31 cellular contexts compared by ENCODE assay signal in genomic region chr1:160130939-160131338, GRCh38. TPM values are rescaled to one million over a fixed set of nuclear protein-coding genes. Genes with fewer than 3 reads are reported as not detected.
DNase-seq lines count a peak whose midpoint lies in the region; ATAC-seq, FAIRE-seq and TF ChIP-seq lines count a peak whose summit lies in the region.
"Had no signal": no experiment of that assay in that cellular context is flagged by ENCODE, and none has a peak within 500 bp of the region (broad histone marks: within the 10 kb centered on the region; RNA-seq: fewer than 3 reads in every experiment).

No MANE protein-coding gene starts in this region.

- peaks cover 3% of the 10 kb centered on the region for H3F3A ChIP-seq in neural progenitor cell (ENCODE audit: low read depth)

- no peaks in the 10 kb centered on the region for H3K9me3 Mint-ChIP-seq in neural progenitor cell
- no peaks in the 10 kb centered on the region for H3K9me3 Mint-ChIP-seq in activated naive CD8-positive, alpha-beta T cell treated with anti-CD3 and anti-CD28 coated beads, Interleukin-2, amount 50 U/mL, for 24 hours
- H3K9me3 Mint-ChIP-seq: activated naive CD4-positive, alpha-beta T cell treated with anti-CD3 and anti-CD28 coated beads for 36 hours; brain; stimulated activated naive B cell treated with anti-CD40 and anti-IgM and Interleukin-4, amounts not matched to agents 10 μg/mL and 1 μg/mL and 100 μg/mL, for 72 hours had no signal

- H3K4me2 ChIP-seq in K562 (ENCODE audit: insufficient read depth, low read length) (no peak overlapping the region), neural progenitor cell (no peak overlapping the region)

- TF ChIP-seq CTCF in HEK293 (tag by site-specific recombination; IDR thresholded peaks at IDR 0.05) (no peak), K562 (IDR thresholded peaks at IDR 0.05 in 2 of 3, conservative IDR thresholded peaks at IDR 0.05 in 1 of 3; ENCODE audit: insufficient read depth in 2 of 3, low read depth in 1 of 3, low read length in 3 of 3) (no peak), neural progenitor cell (IDR thresholded peaks at IDR 0.05) (no peak), thoracic aorta (IDR thresholded peaks at IDR 0.05) (no peak)

- ATAC-seq in K562 (no peak), thoracic aorta (ENCODE audit: insufficient number of reproducible peaks, low FRiP score, low read depth) (no peak), HG02840 (IDR thresholded peaks at IDR 0.05; ENCODE audit: low FRiP score, unreplicated experiment) (no peak)
- ATAC-seq in activated naive CD8-positive, alpha-beta T cell treated with anti-CD3 and anti-CD28 coated beads, Interleukin-2, amount 50 U/mL, for 24 hours = no peak
- ATAC-seq: activated CD8-positive, alpha-beta T cell treated with anti-CD3 and anti-CD28 coated beads, Interleukin-2, amount 10 ng/mL, durations not matched to agents 7 days and 5 days; left lung; stimulated activated naive B cell treated with anti-CD40 and anti-IgM and Interleukin-4, amounts not matched to agents 10 μg/mL and 1 μg/mL and 100 μg/mL, for 72 hours had no signal

- no peak overlapping the region for H2AFZ ChIP-seq in K562 (ENCODE audit: low read depth, low read length)
- H2AFZ ChIP-seq in neural progenitor cell (replicated peaks) = no peak overlapping the region

- no peak overlapping the region for H3K4me3 ChIP-seq in HEK293 (ENCODE audit: low read depth, low read length)
- no peak overlapping the region for H3K4me3 ChIP-seq in K562
- H3K4me3 ChIP-seq in neural progenitor cell = no peak overlapping the region
- no peak overlapping the region for H3K4me3 ChIP-seq in thoracic aorta
- H3K4me3 ChIP-seq: adrenal gland, left lung, prostate gland, skin epidermis, thyroid gland had no signal

- H3K36me3 ChIP-seq in HEK293 (ENCODE audit: control insufficient read depth in 2 of 2, insufficient read depth in 1 of 2, low read length in 2 of 2) = no peaks in the 10 kb centered on the region
- no peaks in the 10 kb centered on the region for H3K36me3 ChIP-seq in K562 (ENCODE audit: control insufficient read depth, insufficient read depth, low read length)
- H3K36me3 ChIP-seq in neural progenitor cell = peaks cover 6% of the 10 kb centered on the region
- peaks cover 69% of the 10 kb centered on the region for H3K36me3 ChIP-seq in thoracic aorta
- H3K36me3 ChIP-seq: adrenal gland, left lung, neutrophil, prostate gland, thyroid gland had no signal

- no peaks in the 10 kb centered on the region for H3K9me3 ChIP-seq in HEK293 (ENCODE audit: control insufficient read depth, insufficient read depth, low read depth, low read length)
- no peaks in the 10 kb centered on the region for H3K9me3 ChIP-seq in K562 (replicated peaks; ENCODE audit: control insufficient read depth, insufficient read depth, low read depth, low read length)
- H3K9me3 ChIP-seq in neural progenitor cell (ENCODE audit: low read depth) = no peaks in the 10 kb centered on the region
- H3K9me3 ChIP-seq in thoracic aorta = no peaks in the 10 kb centered on the region
- H3K9me3 ChIP-seq: adrenal gland, Caco-2, left lung, neutrophil, prostate gland, thyroid gland had no signal

- no peak for TF ChIP-seq RAD21 in K562 (CRISPR knock-in tag; conservative IDR thresholded peaks at IDR 0.05 in 1 of 2, IDR thresholded peaks at IDR 0.05 in 1 of 2)

- no peak for FAIRE-seq in K562 (lab: Jason Lieb, UNC)
- FAIRE-seq: G401.6, RCC 7860 had no signal

- H4K20me1 ChIP-seq in K562 (replicated peaks; ENCODE audit: control insufficient read depth, insufficient read depth, low read length) = no peaks in the 10 kb centered on the region; the same call in 1 of the 2 replicates
- H4K20me1 ChIP-seq in neural progenitor cell (ENCODE audit: low read depth) = no peaks in the 10 kb centered on the region

- H3K27me3 ChIP-seq in K562 (ENCODE audit: control insufficient read depth in 2 of 2, insufficient read depth in 2 of 2, low read length in 2 of 2) (peaks cover 29 to 72% of the 10 kb centered on the region in 2 experiments; a peak in 4 of 5 replicates), neural progenitor cell (no peaks in the 10 kb centered on the region), thoracic aorta (replicated peaks; ENCODE audit: insufficient read depth) (no peaks in the 10 kb centered on the region)
- H3K27me3 ChIP-seq: adrenal gland, left lung, neutrophil, thyroid gland had no signal

- no peaks in the 10 kb centered on the region for H3K79me2 ChIP-seq in K562 (ENCODE audit: control insufficient read depth, insufficient read depth, low read length)
- H3K79me2 ChIP-seq in neural progenitor cell (ENCODE audit: low read depth) = no peaks in the 10 kb centered on the region

- POLR2A ChIA-PET in HEK293 (lab: Yijun Ruan, JAX) (no interaction called here), K562 (lab: Yijun Ruan, JAX) (no interaction called here)

- DNase-seq in K562 (ENCODE audit: extremely low read depth in 1 of 4, low spot score in 3 of 4) (no peak), neural progenitor cell (ENCODE audit: low spot score) (no peak), thoracic aorta (ENCODE audit: low spot score) (no peak), NCI-H510A (lab: John Stamatoyannopoulos, UW) (no peak)
- no peak for DNase-seq in activated naive CD8-positive, alpha-beta T cell treated with anti-CD3 and anti-CD28 coated beads, Interleukin-2, amount 50 U/mL, for 24 hours
- DNase-seq: activated CD4-positive, alpha-beta T cell treated with anti-CD3 and anti-CD28 coated beads for 4 hours; activated CD8-positive, alpha-beta T cell treated with anti-CD3 and anti-CD28 coated beads, Interleukin-2, amount 10 ng/mL, durations not matched to agents 7 days and 5 days; activated naive CD4-positive, alpha-beta T cell treated with anti-CD3 and anti-CD28 coated beads for 36 hours; adrenal gland; C1 segment of cervical spinal cord; Caco-2; DMS79; HCEC 1CT; Kasumi-1; left lung; NCI-H1436 treated with DMSO at 0.1 percent for 48 hours; NCI-H2107; NCI-H774; stimulated activated naive B cell treated with anti-CD40 and anti-IgM and Interleukin-4, amounts not matched to agents 10 μg/mL and 1 μg/mL and 100 μg/mL, for 72 hours; SW 1271; thyroid gland had no signal

- TF ChIP-seq POLR2A in K562 (conservative IDR thresholded peaks at IDR 0.05) = no peak

- H3K9ac ChIP-seq in K562 (ENCODE audit: insufficient read depth in 1 of 2, low read depth in 2 of 2, low read length in 2 of 2) (no peak overlapping the region), neural progenitor cell (no peak overlapping the region)

- peak overlapping the region; percentile 33 for H3K27ac Mint-ChIP-seq in neural progenitor cell
- H3K27ac Mint-ChIP-seq in activated naive CD8-positive, alpha-beta T cell treated with anti-CD3 and anti-CD28 coated beads, Interleukin-2, amount 50 U/mL, for 24 hours = no peak overlapping the region
- H3K27ac Mint-ChIP-seq: activated CD8-positive, alpha-beta T cell treated with anti-CD3 and anti-CD28 coated beads, Interleukin-2, amount 10 ng/mL, durations not matched to agents 7 days and 5 days; activated naive CD4-positive, alpha-beta T cell treated with anti-CD3 and anti-CD28 coated beads for 36 hours; stimulated activated naive B cell treated with anti-CD40 and anti-IgM and Interleukin-4, amounts not matched to agents 10 μg/mL and 1 μg/mL and 100 μg/mL, for 72 hours had no signal

- no peak overlapping the region for H3K4me3 Mint-ChIP-seq in neural progenitor cell
- no peak overlapping the region for H3K4me3 Mint-ChIP-seq in activated naive CD8-positive, alpha-beta T cell treated with anti-CD3 and anti-CD28 coated beads, Interleukin-2, amount 50 U/mL, for 24 hours
- H3K4me3 Mint-ChIP-seq: activated CD8-positive, alpha-beta T cell treated with anti-CD3 and anti-CD28 coated beads, Interleukin-2, amount 10 ng/mL, durations not matched to agents 7 days and 5 days; activated naive CD4-positive, alpha-beta T cell treated with anti-CD3 and anti-CD28 coated beads for 36 hours; brain; stimulated activated naive B cell treated with anti-CD40 and anti-IgM and Interleukin-4, amounts not matched to agents 10 μg/mL and 1 μg/mL and 100 μg/mL, for 72 hours had no signal

- H3K9me1 ChIP-seq in K562 (ENCODE audit: control insufficient read depth, insufficient read depth, low read length) = no peaks in the 10 kb centered on the region

- CTCF ChIA-PET in HEK293 (lab: Yijun Ruan, JAX) (no interaction called here), K562 (lab: Yijun Ruan, JAX; ENCODE audit: low intra/inter-chr PET ratio) (no interaction called here)

- in situ Hi-C loops in K562 (cut with MboI) = no loop called here

- H3K4me1 ChIP-seq in HEK293 (ENCODE audit: control insufficient read depth, insufficient read depth, low read length) (no peaks in the 10 kb centered on the region), K562 (replicated peaks in 1 of 2; ENCODE audit: control insufficient read depth in 2 of 2, insufficient read depth in 2 of 2, low read length in 2 of 2) (no peaks in the 10 kb centered on the region; a peak in 1 of 5 replicates), neural progenitor cell (no peaks in the 10 kb centered on the region), thoracic aorta (ENCODE audit: control insufficient read depth in 1 of 2, low read depth in 2 of 2) (peaks cover 22 to 60% of the 10 kb centered on the region in 2 donors)
- H3K4me1 ChIP-seq: adrenal gland, left lung, prostate gland, thyroid gland had no signal

- TF ChIP-seq EP300 in K562 (IDR thresholded peaks at IDR 0.05; ENCODE audit: low read length) = no peak

- intact Hi-C loops in K562 (cut with micrococcal nuclease) = no loop called here

- WGBS in K562 (ENCODE audit: insufficient coverage, low coverage, missing lambda C conversion rate) = 10% methylated on average over 1 of the region's 1 CpG

- H3K27ac ChIP-seq in HEK293 (ENCODE audit: extremely low read depth, low read depth, low read length) = no peak overlapping the region
- no peak overlapping the region for H3K27ac ChIP-seq in K562 (ENCODE audit: extremely low read depth, low read depth, low read length)
- H3K27ac ChIP-seq in neural progenitor cell = no peak overlapping the region
- H3K27ac ChIP-seq in thoracic aorta = peak overlapping the region; percentile 81 to 97
- H3K27ac ChIP-seq: adrenal gland, left lung, neutrophil, prostate gland, skin epidermis, thyroid gland had no signal

- BruUV-seq in K562 (replicated peaks; lab: Mats Ljungman, UMichigan) = no TSS peak

- H3K27me3 Mint-ChIP-seq in neural progenitor cell (ENCODE audit: insufficient read depth, low read depth) = peaks cover 2% of the 10 kb centered on the region
- no peaks in the 10 kb centered on the region for H3K27me3 Mint-ChIP-seq in activated naive CD8-positive, alpha-beta T cell treated with anti-CD3 and anti-CD28 coated beads, Interleukin-2, amount 50 U/mL, for 24 hours

- H3K36me3 Mint-ChIP-seq in neural progenitor cell = peaks cover 63% of the 10 kb centered on the region
- H3K36me3 Mint-ChIP-seq in activated naive CD8-positive, alpha-beta T cell treated with anti-CD3 and anti-CD28 coated beads, Interleukin-2, amount 50 U/mL, for 24 hours (ENCODE audit: low read depth) = no peaks in the 10 kb centered on the region
- H3K36me3 Mint-ChIP-seq: stimulated activated naive B cell treated with anti-CD40 and anti-IgM and Interleukin-4, amounts not matched to agents 10 μg/mL and 1 μg/mL and 100 μg/mL, for 72 hours had no signal

- peaks cover 6% of the 10 kb centered on the region for H3K4me1 Mint-ChIP-seq in neural progenitor cell
- no peaks in the 10 kb centered on the region for H3K4me1 Mint-ChIP-seq in activated naive CD8-positive, alpha-beta T cell treated with anti-CD3 and anti-CD28 coated beads, Interleukin-2, amount 50 U/mL, for 24 hours
- H3K4me1 Mint-ChIP-seq: stimulated activated naive B cell treated with anti-CD40 and anti-IgM and Interleukin-4, amounts not matched to agents 10 μg/mL and 1 μg/mL and 100 μg/mL, for 72 hours had no signal

RNA-seq across cellular contexts. Expression of gene ATP1A2, which starts 15.4 kb away (rescaled TPM):
- total RNA-seq in K562 (2011; cell fraction: chromatin; rRNA removed; ENCODE audit: low replicate concordance) = 0.21 and 1.2 TPM in 2 replicates
- total RNA-seq in K562 (2011; cell fraction: nucleolus; rRNA removed) = 0.50 TPM in 1 of 2 replicates, not detected in the other
- total RNA-seq in K562 (2011; cell fraction: nucleoplasm; rRNA removed) = 0.44 and 0.76 TPM in 2 replicates
- not detected in 2 replicates for total RNA-seq in K562 (2014; rRNA removed)
- total RNA-seq in K562 (2014; rRNA removed; fragmentation: Illumina TruSeq; extraction: Trizol) = not detected in 2 replicates
- not detected in 2 replicates for total RNA-seq in K562 (2015; rRNA removed; fragmentation: Illumina TruSeq; extraction: Trizol)
- total RNA-seq in K562 (2021) = 0.04 and 0.09 TPM in 2 replicates
- polyA plus RNA-seq in K562 (2011; rRNA removed) = 0.11 and 0.14 TPM in 2 replicates
- 0.06 and 0.44 TPM in 2 replicates for polyA plus RNA-seq in K562 (2011; cell fraction: cytosol; rRNA removed)
- polyA plus RNA-seq in K562 (2011; cell fraction: nucleus; rRNA removed) = 0.43 and 0.55 TPM in 2 replicates
- 0.18 and 0.23 TPM in 2 replicates for polyA plus RNA-seq in K562 (2012)
- 0.04 TPM in 1 of 2 replicates, not detected in the other for polyA plus RNA-seq in K562 (2014; fragmentation: Illumina TruSeq; extraction: Trizol)
- not detected for polyA plus RNA-seq in K562 (2014; fragmentation: Nextera tagmentation; extraction: Ambion mirVana)
- polyA plus RNA-seq in K562 (2014; rRNA removed) = not detected in 2 replicates
- 0.06 and 0.07 TPM in 2 replicates for polyA minus RNA-seq in K562 (2011; rRNA and poly(A)+ RNA removed)
- not detected in 2 replicates for polyA minus RNA-seq in K562 (2011; cell fraction: cytosol; rRNA and poly(A)+ RNA removed)
- polyA minus RNA-seq in K562 (2011; cell fraction: nucleus; rRNA and poly(A)+ RNA removed) = 0.13 and 0.22 TPM in 2 replicates
- 88.6 and 154 TPM in 2 replicates for total RNA-seq in neural progenitor cell (ENCODE audit: low replicate concordance)
- total RNA-seq in thoracic aorta = 100 to 1,000 TPM in 1 of 2 donors, 10 to 100 TPM in 1; 86.0 to 146 TPM
- total RNA-seq: activated CD8-positive, alpha-beta T cell treated with anti-CD3 and anti-CD28 coated beads, Interleukin-2, amount 10 ng/mL, durations not matched to agents 7 days and 5 days; activated naive CD4-positive, alpha-beta T cell treated with anti-CD3 and anti-CD28 coated beads for 36 hours had no signal

RNA-seq across cellular contexts. Expression of gene ATP1A4, which starts 20.5 kb away (rescaled TPM):
- not detected in 2 replicates for total RNA-seq in K562 (2011; cell fraction: chromatin; rRNA removed; ENCODE audit: low replicate concordance)
- total RNA-seq in K562 (2011; cell fraction: nucleolus; rRNA removed) = not detected in 2 replicates
- total RNA-seq in K562 (2011; cell fraction: nucleoplasm; rRNA removed) = not detected in 2 replicates
- total RNA-seq in K562 (2014; rRNA removed) = not detected in 2 replicates
- not detected in 2 replicates for total RNA-seq in K562 (2014; rRNA removed; fragmentation: Illumina TruSeq; extraction: Trizol)
- not detected in 2 replicates for total RNA-seq in K562 (2015; rRNA removed; fragmentation: Illumina TruSeq; extraction: Trizol)
- not detected in 2 replicates for total RNA-seq in K562 (2021)
- polyA plus RNA-seq in K562 (2011; rRNA removed) = not detected in 2 replicates
- not detected in 2 replicates for polyA plus RNA-seq in K562 (2011; cell fraction: cytosol; rRNA removed)
- polyA plus RNA-seq in K562 (2011; cell fraction: nucleus; rRNA removed) = not detected in 2 replicates
- 0.07 TPM in 1 of 2 replicates, not detected in the other for polyA plus RNA-seq in K562 (2012)
- polyA plus RNA-seq in K562 (2014; fragmentation: Illumina TruSeq; extraction: Trizol) = not detected in 2 replicates
- polyA plus RNA-seq in K562 (2014; fragmentation: Nextera tagmentation; extraction: Ambion mirVana) = under 1 TPM in 1 of 2 experiments, not detected in 1; 0.07 TPM
- polyA plus RNA-seq in K562 (2014; rRNA removed) = not detected in 2 replicates
- not detected in 2 replicates for polyA minus RNA-seq in K562 (2011; rRNA and poly(A)+ RNA removed)
- not detected in 2 replicates for polyA minus RNA-seq in K562 (2011; cell fraction: cytosol; rRNA and poly(A)+ RNA removed)
- not detected in 2 replicates for polyA minus RNA-seq in K562 (2011; cell fraction: nucleus; rRNA and poly(A)+ RNA removed)
- total RNA-seq in neural progenitor cell (ENCODE audit: low replicate concordance) = 0.17 and 0.62 TPM in 2 replicates
- 1 to 10 TPM in 1 of 2 donors, under 1 TPM in 1; 0.68 to 1.1 TPM for total RNA-seq in thoracic aorta
- total RNA-seq: activated CD8-positive, alpha-beta T cell treated with anti-CD3 and anti-CD28 coated beads, Interleukin-2, amount 10 ng/mL, durations not matched to agents 7 days and 5 days; activated naive CD4-positive, alpha-beta T cell treated with anti-CD3 and anti-CD28 coated beads for 36 hours; Caco-2; fibroblast of lung; left lung; thyroid gland had no signal
- polyA plus RNA-seq: fibroblast of lung had no signal

RNA-seq across cellular contexts. Expression of gene IGSF8, which starts 32.5 kb away (rescaled TPM):
- 8.1 and 30.2 TPM in 2 replicates for total RNA-seq in K562 (2011; cell fraction: chromatin; rRNA removed; ENCODE audit: low replicate concordance)
- total RNA-seq in K562 (2011; cell fraction: nucleolus; rRNA removed) = 35.5 and 43.4 TPM in 2 replicates
- 16.0 and 20.1 TPM in 2 replicates for total RNA-seq in K562 (2011; cell fraction: nucleoplasm; rRNA removed)
- total RNA-seq in K562 (2014; rRNA removed) = 7.3 and 8.6 TPM in 2 replicates
- 0.93 and 1.4 TPM in 2 replicates for total RNA-seq in K562 (2014; rRNA removed; fragmentation: Illumina TruSeq; extraction: Trizol)
- 3.2 and 3.9 TPM in 2 replicates for total RNA-seq in K562 (2015; rRNA removed; fragmentation: Illumina TruSeq; extraction: Trizol)
- 11.7 and 12.5 TPM in 2 replicates for total RNA-seq in K562 (2021)
- 3.9 and 10.0 TPM in 2 replicates for polyA plus RNA-seq in K562 (2011; rRNA removed)
- 8.4 and 14.8 TPM in 2 replicates for polyA plus RNA-seq in K562 (2011; cell fraction: cytosol; rRNA removed)
- 22.5 and 32.3 TPM in 2 replicates for polyA plus RNA-seq in K562 (2011; cell fraction: nucleus; rRNA removed)
- polyA plus RNA-seq in K562 (2012) = 10.3 and 16.7 TPM in 2 replicates
- 3.1 and 5.9 TPM in 2 replicates for polyA plus RNA-seq in K562 (2014; fragmentation: Illumina TruSeq; extraction: Trizol)
- under 1 TPM; 0.32 to 0.35 TPM for polyA plus RNA-seq in K562 (2014; fragmentation: Nextera tagmentation; extraction: Ambion mirVana)
- polyA plus RNA-seq in K562 (2014; rRNA removed) = 7.1 and 7.6 TPM in 2 replicates
- 1.6 and 3.2 TPM in 2 replicates for polyA minus RNA-seq in K562 (2011; rRNA and poly(A)+ RNA removed)
- polyA minus RNA-seq in K562 (2011; cell fraction: cytosol; rRNA and poly(A)+ RNA removed) = 4.3 and 9.0 TPM in 2 replicates
- polyA minus RNA-seq in K562 (2011; cell fraction: nucleus; rRNA and poly(A)+ RNA removed) = 5.4 and 6.7 TPM in 2 replicates
- 9.4 and 23.4 TPM in 2 replicates for total RNA-seq in neural progenitor cell (ENCODE audit: low replicate concordance)
- 10 to 100 TPM; 29.6 to 40.8 TPM for total RNA-seq in thoracic aorta

RNA-seq across cellular contexts. Expression of gene KCNJ9, which starts 49.6 kb away (rescaled TPM):
- not detected in 2 replicates for total RNA-seq in K562 (2011; cell fraction: chromatin; rRNA removed; ENCODE audit: low replicate concordance)
- not detected in 2 replicates for total RNA-seq in K562 (2011; cell fraction: nucleolus; rRNA removed)
- total RNA-seq in K562 (2011; cell fraction: nucleoplasm; rRNA removed) = not detected in 2 replicates
- total RNA-seq in K562 (2014; rRNA removed) (not detected in 2 replicates), K562 (2014; rRNA removed; fragmentation: Illumina TruSeq; extraction: Trizol) (not detected in 2 replicates), K562 (2015; rRNA removed; fragmentation: Illumina TruSeq; extraction: Trizol) (not detected in 2 replicates), K562 (2021) (not detected in 2 replicates), neural progenitor cell (ENCODE audit: low replicate concordance) (0.09 TPM in 2 replicates), thoracic aorta (under 1 TPM in 1 of 2 donors, not detected in 1; 0.95 TPM)
- polyA plus RNA-seq in K562 (2011; rRNA removed) (not detected in 2 replicates), K562 (2014; fragmentation: Illumina TruSeq; extraction: Trizol) (not detected in 2 replicates), K562 (2014; fragmentation: Nextera tagmentation; extraction: Ambion mirVana) (not detected), K562 (2014; rRNA removed) (not detected in 2 replicates)
- not detected in 2 replicates for polyA plus RNA-seq in K562 (2011; cell fraction: cytosol; rRNA removed)
- not detected in 2 replicates for polyA plus RNA-seq in K562 (2011; cell fraction: nucleus; rRNA removed)
- not detected in 2 replicates for polyA plus RNA-seq in K562 (2012)
- not detected in 2 replicates for polyA minus RNA-seq in K562 (2011; rRNA and poly(A)+ RNA removed)
- not detected in 2 replicates for polyA minus RNA-seq in K562 (2011; cell fraction: cytosol; rRNA and poly(A)+ RNA removed)
- not detected in 2 replicates for polyA minus RNA-seq in K562 (2011; cell fraction: nucleus; rRNA and poly(A)+ RNA removed)
- total RNA-seq: activated CD8-positive, alpha-beta T cell treated with anti-CD3 and anti-CD28 coated beads, Interleukin-2, amount 10 ng/mL, durations not matched to agents 7 days and 5 days; activated naive CD4-positive, alpha-beta T cell treated with anti-CD3 and anti-CD28 coated beads for 36 hours; Caco-2; left lung; mesenteric fat pad; thyroid gland had no signal
- polyA plus RNA-seq: fibroblast of lung had no signal

RNA-seq across cellular contexts. Expression of gene CASQ1, which starts 59.4 kb away (rescaled TPM):
- not detected in 2 replicates for total RNA-seq in K562 (2011; cell fraction: chromatin; rRNA removed; ENCODE audit: low replicate concordance)
- total RNA-seq in K562 (2011; cell fraction: nucleolus; rRNA removed) = not detected in 2 replicates
- not detected in 2 replicates for total RNA-seq in K562 (2011; cell fraction: nucleoplasm; rRNA removed)
- not detected in 2 replicates for total RNA-seq in K562 (2014; rRNA removed)
- not detected in 2 replicates for total RNA-seq in K562 (2014; rRNA removed; fragmentation: Illumina TruSeq; extraction: Trizol)
- not detected in 2 replicates for total RNA-seq in K562 (2015; rRNA removed; fragmentation: Illumina TruSeq; extraction: Trizol)
- total RNA-seq in K562 (2021) = not detected in 2 replicates
- not detected in 2 replicates for polyA plus RNA-seq in K562 (2011; rRNA removed)
- not detected in 2 replicates for polyA plus RNA-seq in K562 (2011; cell fraction: cytosol; rRNA removed)
- polyA plus RNA-seq in K562 (2011; cell fraction: nucleus; rRNA removed) = not detected in 2 replicates
- 0.08 and 0.39 TPM in 2 replicates for polyA plus RNA-seq in K562 (2012)
- not detected in 2 replicates for polyA plus RNA-seq in K562 (2014; fragmentation: Illumina TruSeq; extraction: Trizol)
- polyA plus RNA-seq in K562 (2014; fragmentation: Nextera tagmentation; extraction: Ambion mirVana) = not detected
- not detected in 2 replicates for polyA plus RNA-seq in K562 (2014; rRNA removed)
- polyA minus RNA-seq in K562 (2011; rRNA and poly(A)+ RNA removed) = not detected in 2 replicates
- polyA minus RNA-seq in K562 (2011; cell fraction: cytosol; rRNA and poly(A)+ RNA removed) = not detected in 2 replicates
- not detected in 2 replicates for polyA minus RNA-seq in K562 (2011; cell fraction: nucleus; rRNA and poly(A)+ RNA removed)
- 0.50 TPM in 1 of 2 replicates, not detected in the other for total RNA-seq in neural progenitor cell (ENCODE audit: low replicate concordance)
- total RNA-seq in thoracic aorta = 10 to 100 TPM in 1 of 2 donors, 1 to 10 TPM in 1; 6.0 to 10.7 TPM
- total RNA-seq: activated CD8-positive, alpha-beta T cell treated with anti-CD3 and anti-CD28 coated beads, Interleukin-2, amount 10 ng/mL, durations not matched to agents 7 days and 5 days; activated naive CD4-positive, alpha-beta T cell treated with anti-CD3 and anti-CD28 coated beads for 36 hours; Caco-2; thyroid gland had no signal

Comparison
In these comparisons a context has a peak if more than half of its experiments do, and no peak if none do; other contexts are left out.
1. H3K27ac ChIP-seq: peak in thoracic aorta (2 of 2); none in HEK293 (single experiment), K562 (single experiment) and neural progenitor cell (single experiment).
2. RNA of gene ATP1A2, which starts 15.4 kb away (total RNA-seq): 86.0 to 146 TPM in thoracic aorta and 88.6 to 154 TPM in neural progenitor cell; 0.04 to 1.2 TPM in K562; every median in the first group is over 10 times any median in the second.